Comparison of ENCODE assay signal across 8 cellular contexts in genomic region chr2:54497738-54498680, GRCh38. TPM values are rescaled to one million over a fixed set of nuclear protein-coding genes. Genes with fewer than 3 reads are reported as not detected.
DNase-seq lines count a peak whose midpoint lies in the region; ATAC-seq and TF ChIP-seq lines count a peak whose summit lies in the region.

No MANE protein-coding gene starts in this region.

- H3K4me3 ChIP-seq in AG04449 (ENCODE audit: low read depth, low read length) = no peak overlapping the region
- no peak overlapping the region for H3K4me3 ChIP-seq in astrocyte of the spinal cord (ENCODE audit: low read depth, low read length)

- TF ChIP-seq CTCF in AG04449 (IDR thresholded peaks at IDR 0.05; ENCODE audit: insufficient read depth, low read length, missing control alignments) = peak; percentile 44
- peak; percentile 45 for TF ChIP-seq CTCF in astrocyte of the spinal cord (IDR thresholded peaks at IDR 0.05; ENCODE audit: low read depth, low read length)
- no peak for TF ChIP-seq CTCF in GM10266 (IDR thresholded peaks at IDR 0.05; ENCODE audit: control insufficient read depth, insufficient read depth, low read depth, missing control alignments)

- POLR2A ChIA-PET in AG04449 (lab: Yijun Ruan, JAX) = no interaction called here

- CTCF ChIA-PET in AG04449 (lab: Yijun Ruan, JAX) = interaction anchor here (0.9 to 2.7 kb wide), 10 partner anchors 13 to 391 kb away, joined by 3 to 7 read pairs (median 5); no protein-coding TSS in a partner anchor

- DNase-seq in AG04449 (ENCODE audit: low read depth, low spot score) (no peak), HuH-7 (ENCODE audit: low spot score) (peak; percentile 74), astrocyte of the spinal cord (ENCODE audit: low read depth, low spot score) (no peak), left colon (no peak), T1000 (lab: John Stamatoyannopoulos, UW) (no peak), GM10266 (ENCODE audit: extremely low spot score) (no peak)

- in situ Hi-C loops in astrocyte of the spinal cord (cut with HindIII; ENCODE audit: low sequenced_read_pairs) = no loop called here

- intact Hi-C loops in left colon (cut with DNase I, micrococcal nuclease) = no loop called here

- peak; percentile 55 for ATAC-seq in left colon
- no peak for ATAC-seq in GM21528 (IDR thresholded peaks at IDR 0.05; ENCODE audit: low FRiP score, unreplicated experiment)
- no peak for ATAC-seq in HG03354 (IDR thresholded peaks at IDR 0.05; ENCODE audit: poor library complexity, severe bottlenecking, unreplicated experiment)

RNA-seq across cellular contexts. Expression of gene SPTBN1, which starts 41.9 kb away (rescaled TPM):
- total RNA-seq in left colon = 100 to 1,000 TPM; 321 to 326 TPM
